11 cellular contexts compared by ENCODE assay signal in genomic region chr1:55040083-55040952, GRCh38. TPM values are rescaled to one million over a fixed set of nuclear protein-coding genes. Genes with fewer than 3 reads are reported as not detected.
DNase-seq lines count a peak whose midpoint lies in the region; ATAC-seq, FAIRE-seq and TF ChIP-seq lines count a peak whose summit lies in the region.
"Had no signal": no experiment of that assay in that cellular context is flagged by ENCODE, and none has a peak within 500 bp of the region (broad histone marks: within the 10 kb centered on the region; RNA-seq: fewer than 3 reads in every experiment).

No MANE protein-coding gene starts in this region.

- H3K36me3 ChIP-seq in astrocyte (ENCODE audit: insufficient read depth, low read length): no peaks in the 10 kb centered on the region
- peaks cover 4% of the 10 kb centered on the region for H3K36me3 ChIP-seq in iPS-18a (ENCODE audit: control insufficient read depth, low read depth, low read length)
- H3K36me3 ChIP-seq in psoas muscle (ENCODE audit: insufficient read depth in 1 of 2, low read depth in 1 of 2): no peaks in the 10 kb centered on the region

- H4K20me1 ChIP-seq in astrocyte (ENCODE audit: insufficient read depth, low read length): no peaks in the 10 kb centered on the region

- peaks cover 70% of the 10 kb centered on the region for H3K27me3 Mint-ChIP-seq in astrocyte (ENCODE audit: low read depth, unreplicated experiment)

- H3K9me3 Mint-ChIP-seq in astrocyte (ENCODE audit: unreplicated experiment): no peaks in the 10 kb centered on the region
- H3K9me3 Mint-ChIP-seq: activated CD4-positive, alpha-beta memory T cell treated with anti-CD3 and anti-CD28 coated beads for 36 hours had no signal

- H3K27me3 ChIP-seq in astrocyte (ENCODE audit: insufficient read depth, low read length): peaks cover 73% of the 10 kb centered on the region
- peaks cover 47% of the 10 kb centered on the region for H3K27me3 ChIP-seq in iPS-18a (ENCODE audit: control insufficient read depth, insufficient read depth, low read length)
- peaks cover 0 to 46% (median 6%) of the 10 kb centered on the region in 3 donors for H3K27me3 ChIP-seq in psoas muscle (ENCODE audit: insufficient read depth in 3 of 3, low read length in 2 of 3)

- ATAC-seq in psoas muscle: peak; percentile 7 to 51 (median 33)
- ATAC-seq in GM19324 (IDR thresholded peaks at IDR 0.05; ENCODE audit: low FRiP score, unreplicated experiment): no peak
- no peak for ATAC-seq in GM19397 (IDR thresholded peaks at IDR 0.05; ENCODE audit: unreplicated experiment)
- ATAC-seq in GM18861 (IDR thresholded peaks at IDR 0.05; ENCODE audit: unreplicated experiment): no peak

- H3K27ac ChIP-seq in astrocyte (ENCODE audit: low read depth, low read length): no peak overlapping the region
- H3K27ac ChIP-seq in iPS-18a (ENCODE audit: low read length): no peak overlapping the region
- H3K27ac ChIP-seq in psoas muscle: no peak overlapping the region

- no peak overlapping the region for H3K27ac Mint-ChIP-seq in astrocyte (ENCODE audit: unreplicated experiment)
- H3K27ac Mint-ChIP-seq: activated CD4-positive, alpha-beta memory T cell treated with anti-CD3 and anti-CD28 coated beads for 36 hours had no signal

- FAIRE-seq in astrocyte (lab: Jason Lieb, UNC): no peak

- H3K4me2 ChIP-seq in astrocyte (ENCODE audit: low read length): peak overlapping the region; percentile 81

- peak overlapping the region; percentile 73 for H2AFZ ChIP-seq in astrocyte (ENCODE audit: low read depth, low read length)

- H3K4me3 ChIP-seq in astrocyte (ENCODE audit: insufficient read depth, low read depth, low read length) (peak overlapping the region; percentile 33), iPS-18a (ENCODE audit: low read length) (peak overlapping the region; percentile 67), psoas muscle (peak overlapping the region; percentile 44)

- no peaks in the 10 kb centered on the region for H3K79me2 ChIP-seq in astrocyte (ENCODE audit: insufficient read depth, low read length)

- TF ChIP-seq CTCF in astrocyte (IDR thresholded peaks at IDR 0.05; ENCODE audit: insufficient read depth, low read depth, low read length) (no peak), psoas muscle (IDR thresholded peaks at IDR 0.05) (no peak)

- intact Hi-C loops in psoas muscle (cut with DNase I): no loop called here

- peaks cover 2% of the 10 kb centered on the region for H3K36me3 Mint-ChIP-seq in astrocyte (ENCODE audit: low read depth, unreplicated experiment)
- H3K36me3 Mint-ChIP-seq: activated CD4-positive, alpha-beta memory T cell treated with anti-CD3 and anti-CD28 coated beads for 36 hours had no signal

- H3K9me3 ChIP-seq in astrocyte (ENCODE audit: insufficient read depth, low read depth, low read length): no peaks in the 10 kb centered on the region
- H3K9me3 ChIP-seq in iPS-18a (ENCODE audit: control insufficient read depth, low read depth, low read length): no peaks in the 10 kb centered on the region
- H3K9me3 ChIP-seq in psoas muscle: no peaks in the 10 kb centered on the region

- WGBS in psoas muscle, 3 donors: 13 to 23% (median 14%) methylated on average over 47 to 49 of the region's 49 CpGs

- no peak overlapping the region for H3K9ac ChIP-seq in astrocyte (ENCODE audit: low read length)
- H3K9ac ChIP-seq in iPS-18a (ENCODE audit: low read length): peak overlapping the region; percentile 19

- H3K4me1 Mint-ChIP-seq in astrocyte (ENCODE audit: low read depth, unreplicated experiment): peaks cover 2% of the 10 kb centered on the region

- H3K4me3 Mint-ChIP-seq in astrocyte (ENCODE audit: unreplicated experiment): peak overlapping the region; percentile 48
- H3K4me3 Mint-ChIP-seq: activated CD4-positive, alpha-beta memory T cell treated with anti-CD3 and anti-CD28 coated beads for 36 hours had no signal

- peak; percentile 11 for DNase-seq in HCEC 1CT
- no peak for DNase-seq in astrocyte (ENCODE audit: low read depth)
- DNase-seq in psoas muscle: no peak
- no peak for DNase-seq in NCI-H226
- DNase-seq: activated CD4-positive, alpha-beta memory T cell treated with anti-CD3 and anti-CD28 coated beads for 36 hours had no signal

- peaks cover 10% of the 10 kb centered on the region for H3K4me1 ChIP-seq in astrocyte (ENCODE audit: insufficient read depth, low read length)
- peaks cover 6% of the 10 kb centered on the region for H3K4me1 ChIP-seq in iPS-18a (ENCODE audit: control insufficient read depth, low read depth, low read length)
- H3K4me1 ChIP-seq in psoas muscle: peaks cover 6% of the 10 kb centered on the region

RNA-seq across cellular contexts. Expression of gene PCSK9, which starts 1.0 kb away (rescaled TPM):
- total RNA-seq in astrocyte (0.53 and 1.4 TPM in 2 replicates), psoas muscle (not detected)
- under 1 TPM in 2 of 3 donors, not detected in 1; under 0.01 to 0.03 TPM for polyA plus RNA-seq in psoas muscle
- total RNA-seq: activated CD4-positive, alpha-beta memory T cell treated with anti-CD3 and anti-CD28 coated beads for 36 hours; NCI-H460 had no signal

RNA-seq across cellular contexts. Expression of gene BSND, which starts 41.6 kb away (rescaled TPM):
- total RNA-seq in astrocyte (not detected in 2 replicates), psoas muscle (not detected)
- not detected for polyA plus RNA-seq in psoas muscle
- total RNA-seq: activated CD4-positive, alpha-beta memory T cell treated with anti-CD3 and anti-CD28 coated beads for 36 hours; NCI-H460; pulmonary artery endothelial cell had no signal

RNA-seq across cellular contexts. Expression of gene TMEM61, which starts 59.9 kb away (rescaled TPM):
- not detected in 2 replicates for total RNA-seq in astrocyte
- under 1 TPM in 3 of 4 donors, not detected in 1; 0.34 to 0.54 (median 0.42) TPM for total RNA-seq in psoas muscle
- polyA plus RNA-seq in psoas muscle: under 1 TPM; 0.05 to 0.16 (median 0.11) TPM
- total RNA-seq: activated CD4-positive, alpha-beta memory T cell treated with anti-CD3 and anti-CD28 coated beads for 36 hours; NCI-H460; pulmonary artery endothelial cell had no signal

Comparison
In these comparisons a context has a peak if more than half of its experiments do, and no peak if none do; other contexts are left out.
1. ATAC-seq: peak in psoas muscle (4 of 4); none in GM19324 (single experiment), GM19397 (single experiment) and GM18861 (single experiment).
2. Peak in every context shown above with its lines, with median percentiles within 50 percentile points of each other: H3K4me3 ChIP-seq.